9 cellular contexts compared by ENCODE assay signal in the genomic region with DNA sequence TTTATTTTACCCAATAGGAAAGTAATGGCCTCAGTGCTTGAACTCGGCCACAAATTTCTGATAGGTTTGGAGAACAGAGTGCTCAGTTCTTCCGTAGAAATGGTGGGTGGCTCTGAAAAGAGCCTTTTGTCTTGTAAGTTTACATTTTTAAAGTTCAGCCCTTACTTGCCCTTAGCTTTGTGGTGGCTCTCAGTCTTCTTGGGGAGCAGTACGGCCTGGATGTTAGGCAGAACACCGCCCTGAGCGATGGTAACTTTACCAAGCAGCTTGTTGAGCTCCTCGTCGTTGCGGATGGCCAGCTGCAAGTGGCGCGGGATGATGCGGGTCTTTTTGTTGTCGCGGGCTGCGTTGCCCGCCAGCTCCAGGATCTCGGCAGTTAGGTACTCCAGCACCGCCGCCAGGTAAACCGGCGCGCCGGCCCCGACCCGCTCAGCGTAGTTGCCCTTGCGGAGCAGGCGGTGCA. TPM values are rescaled to one million over a fixed set of nuclear protein-coding genes. Genes with fewer than 3 reads are reported as not detected.
A peak's percentile ranks its signal among the peaks of the same experiment; 100 is the strongest.
DNase-seq lines count a peak whose midpoint lies in the region; ATAC-seq and TF ChIP-seq lines count a peak whose summit lies in the region.
"Had no signal": no experiment of that assay in that cellular context is flagged by ENCODE, and none has a peak within 500 bp of the region (broad histone marks: within the 10 kb centered on the region; RNA-seq: fewer than 3 reads in every experiment).

No MANE protein-coding gene starts in this region.

- no peak overlapping the region for H3K27ac Mint-ChIP-seq in MCF 10A (ENCODE audit: low read depth, unreplicated experiment)

- DNase-seq in AG04449 (ENCODE audit: low read depth, low spot score), result no peak
- peak; percentile 14 for DNase-seq in HS-5 (ENCODE audit: low read depth)
- no peak for DNase-seq in MCF 10A (ENCODE audit: unreplicated experiment)
- no peak for DNase-seq in mucosa of descending colon
- no peak for DNase-seq in nucleus accumbens (lab: John Stamatoyannopoulos, UW)
- no peak for DNase-seq in activated CD4-positive, CD25-positive, alpha-beta regulatory T cell (lab: John Stamatoyannopoulos, UW)
- no peak for DNase-seq in GM19240 (ENCODE audit: insufficient read length, low spot score)

- POLR2A ChIA-PET in AG04449 (lab: Yijun Ruan, JAX), result interaction anchor here (0.7 to 5.4 kb wide), 24 partner anchors 8 to 1871 kb away, joined by 3 to 107 read pairs (median 6); a partner anchor contains a TSS
- POLR2A ChIA-PET in MCF 10A (lab: Yijun Ruan, JAX), result interaction anchor here (0.5 to 11.6 kb wide), 59 partner anchors 8 to 1873 kb away, joined by 3 to 644 read pairs (median 6); a partner anchor contains a TSS

- peaks cover 12% of the 10 kb centered on the region for H3K4me1 Mint-ChIP-seq in MCF 10A (ENCODE audit: insufficient read depth, unreplicated experiment)

- TF ChIP-seq CTCF in AG04449 (IDR thresholded peaks at IDR 0.05; ENCODE audit: insufficient read depth, low read length, missing control alignments) (no peak), MCF 10A (IDR thresholded peaks at IDR 0.05; ENCODE audit: unreplicated experiment) (no peak), mucosa of descending colon (IDR thresholded peaks at IDR 0.05) (no peak)

- H3K9me3 ChIP-seq in mucosa of descending colon, result no peaks in the 10 kb centered on the region

- TSS peak; percentile 92 for BruUV-seq in MCF 10A (replicated peaks; lab: Mats Ljungman, UMichigan)

- intact Hi-C loops in MCF 10A (cut with micrococcal nuclease) (loop anchor here (1.0 to 10.0 kb wide), 6 partner anchors 26 to 1860 kb away; a partner anchor contains a TSS), mucosa of descending colon (cut with DNase I, micrococcal nuclease) (loop anchor here (10.0 kb wide), 2 partner anchors 118 to 718 kb away; no protein-coding TSS in a partner anchor)

- no peaks in the 10 kb centered on the region for H3K9me3 Mint-ChIP-seq in MCF 10A (ENCODE audit: unreplicated experiment)

- ATAC-seq in mucosa of descending colon (no peak), GM21529 (IDR thresholded peaks at IDR 0.05; ENCODE audit: unreplicated experiment) (no peak)

- no peaks in the 10 kb centered on the region for H3K36me3 ChIP-seq in mucosa of descending colon (ENCODE audit: low read depth)

- no peak overlapping the region for H3K4me3 Mint-ChIP-seq in MCF 10A (ENCODE audit: unreplicated experiment)

- H3K4me3 ChIP-seq in AG04449 (ENCODE audit: low read depth, low read length) (peak overlapping the region; percentile 69), mucosa of descending colon (peak overlapping the region; percentile 13)

- H3K4me1 ChIP-seq in mucosa of descending colon (ENCODE audit: low read depth), result peaks cover 11% of the 10 kb centered on the region

- peaks cover 6% of the 10 kb centered on the region for H3K36me3 Mint-ChIP-seq in MCF 10A (ENCODE audit: insufficient read depth, unreplicated experiment)

- no peaks in the 10 kb centered on the region for H3K27me3 Mint-ChIP-seq in MCF 10A (ENCODE audit: insufficient read depth, unreplicated experiment)

- CTCF ChIA-PET in AG04449 (lab: Yijun Ruan, JAX), result interaction anchor here (0.8 to 7.9 kb wide), 12 partner anchors 10 to 1689 kb away, joined by 3 to 213 read pairs (median 7); a partner anchor contains a TSS
- CTCF ChIA-PET in MCF 10A (lab: Yijun Ruan, JAX), result interaction anchor here (0.5 to 5.4 kb wide), 8 partner anchors 9 to 1437 kb away, joined by 3 to 74 read pairs (median 4); a partner anchor contains a TSS

RNA-seq across cellular contexts. Expression of a gene that starts 19.6 kb away (rescaled TPM):
- total RNA-seq in MCF 10A (2022), result not detected in 2 replicates
- not detected for total RNA-seq in mucosa of descending colon
- total RNA-seq: RPMI7951 had no signal
